20 cellular contexts compared by ENCODE assay signal in the genomic region with DNA sequence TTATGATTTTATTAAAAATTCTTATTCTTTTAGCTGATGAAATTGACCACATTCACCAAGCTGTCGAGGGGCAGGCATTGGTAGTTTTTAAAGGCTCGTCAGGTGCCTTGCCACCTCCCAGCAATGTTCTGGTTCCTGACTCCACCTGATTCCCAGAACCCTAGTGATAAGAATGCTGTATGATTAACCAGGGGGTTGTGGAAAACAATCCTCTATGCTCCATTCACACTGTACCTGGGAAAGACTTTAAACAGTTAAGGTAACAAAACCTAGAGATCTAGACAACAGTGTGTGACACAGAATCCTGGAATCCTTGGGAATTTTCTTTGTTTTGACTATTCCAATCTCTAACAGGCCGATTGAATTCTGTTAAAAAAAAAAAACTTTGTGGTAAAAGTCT.
DNase-seq lines count a peak whose midpoint lies in the region; ATAC-seq and TF ChIP-seq lines count a peak whose summit lies in the region.
"Had no signal": no experiment of that assay in that cellular context is flagged by ENCODE, and none has a peak within 500 bp of the region (broad histone marks: within the 10 kb centered on the region; RNA-seq: fewer than 3 reads in every experiment).

No MANE protein-coding gene starts in this region.

- H3K36me3 ChIP-seq in DND-41 (ENCODE audit: insufficient read depth, low read length): no peaks in the 10 kb centered on the region
- H3K36me3 ChIP-seq in uterus: no peaks in the 10 kb centered on the region

- peaks cover 30% of the 10 kb centered on the region for H3K4me1 Mint-ChIP-seq in progenitor cell of endocrine pancreas (ENCODE audit: low read depth)
- peaks cover 22% of the 10 kb centered on the region for H3K4me1 Mint-ChIP-seq in activated CD4-positive, alpha-beta T cell treated with anti-CD3 and anti-CD28 coated beads for 36 hours
- H3K4me1 Mint-ChIP-seq: IgD-negative memory B cell had no signal

- POLR2A ChIA-PET in activated CD4-positive, alpha-beta T cell treated with anti-CD3 and anti-CD28 coated beads for 36 hours (lab: Charles Lee): no interaction called here

- no peak overlapping the region for H2AFZ ChIP-seq in DND-41 (ENCODE audit: low read depth, low read length)

- intact Hi-C loops in activated CD4-positive, alpha-beta T cell treated with anti-CD3 and anti-CD28 coated beads for 36 hours (cut with DNase I, micrococcal nuclease): loop anchor here in 1 of 2 experiments (5.0 kb wide), 1 partner anchor 447 kb away; the partner anchor contains the start of gene PERP
- intact Hi-C loops in uterus (cut with DNase I; ENCODE audit: low total_unique reads): no loop called here

- peak overlapping the region; percentile 88 for H3K27ac Mint-ChIP-seq in progenitor cell of endocrine pancreas
- no peak overlapping the region for H3K27ac Mint-ChIP-seq in activated CD4-positive, alpha-beta T cell treated with anti-CD3 and anti-CD28 coated beads for 36 hours
- H3K27ac Mint-ChIP-seq: HFFc6, IgD-negative memory B cell had no signal

- no peak for DNase-seq in DND-41
- DNase-seq in SW480 (ENCODE audit: low spot score): peak; percentile 3
- DNase-seq in kidney glomerular epithelial cell (lab: John Stamatoyannopoulos, UW): peak; percentile 52
- no peak for DNase-seq in progenitor cell of endocrine pancreas (ENCODE audit: low spot score, unreplicated experiment)
- no peak for DNase-seq in stimulated activated CD4-positive, alpha-beta T cell treated with anti-CD3 and anti-CD28 coated beads, Interleukin-4, amount 100 ng/mL, for 4 hours
- no peak for DNase-seq in NCI-H2107 treated with DMSO at 0.1 percent for 48 hours (lab: John Stamatoyannopoulos, UW; ENCODE audit: unreplicated experiment)
- DNase-seq in activated CD4-positive, alpha-beta T cell treated with anti-CD3 and anti-CD28 coated beads for 36 hours: no peak
- no peak for DNase-seq in uterus
- DNase-seq: DMS153, EL, HFFc6, MV-4-11, NCI-H1417, NCI-H187 treated with DMSO at 0.1 percent for 48 hours, NCI-H2171, NCI-H774 had no signal

- H3K27me3 Mint-ChIP-seq in progenitor cell of endocrine pancreas: no peaks in the 10 kb centered on the region
- H3K27me3 Mint-ChIP-seq in activated CD4-positive, alpha-beta T cell treated with anti-CD3 and anti-CD28 coated beads for 36 hours: peaks cover 9% of the 10 kb centered on the region
- H3K27me3 Mint-ChIP-seq: IgD-negative memory B cell had no signal

- ATAC-seq in DND-41 (ENCODE audit: insufficient read depth, low read depth): no peak
- no peak for ATAC-seq in activated CD4-positive, alpha-beta T cell treated with anti-CD3 and anti-CD28 coated beads for 36 hours
- ATAC-seq: Panc1, Right ventricle myocardium inferior had no signal

- H3K36me3 Mint-ChIP-seq in progenitor cell of endocrine pancreas (ENCODE audit: insufficient read depth): peaks cover 6% of the 10 kb centered on the region
- no peaks in the 10 kb centered on the region for H3K36me3 Mint-ChIP-seq in activated CD4-positive, alpha-beta T cell treated with anti-CD3 and anti-CD28 coated beads for 36 hours (ENCODE audit: low read depth)

- H3K79me2 ChIP-seq in DND-41 (ENCODE audit: insufficient read depth, low read length): no peaks in the 10 kb centered on the region

- H3K27ac ChIP-seq in DND-41 (ENCODE audit: low read length) (peak overlapping the region; percentile 60; the same call in 1 of the 2 replicates), uterus (no peak overlapping the region)
- H3K27ac ChIP-seq: C4-2B had no signal

- TF ChIP-seq POLR2A in uterus (IDR thresholded peaks at IDR 0.05): no peak

- no peaks in the 10 kb centered on the region for H3K9me3 ChIP-seq in DND-41 (ENCODE audit: insufficient read depth, low read length, severe bottlenecking)
- peaks cover 0 to 6% of the 10 kb centered on the region in 2 donors for H3K9me3 ChIP-seq in uterus

- H3K27me3 ChIP-seq in DND-41 (ENCODE audit: insufficient read depth, low read length, poor library complexity) (no peaks in the 10 kb centered on the region), uterus (no peaks in the 10 kb centered on the region)

- H3K4me3 ChIP-seq in DND-41 (ENCODE audit: low read depth in 1 of 2, low read length in 2 of 2): no peak overlapping the region
- no peak overlapping the region for H3K4me3 ChIP-seq in uterus

- no peak for TF ChIP-seq CTCF in DND-41 (IDR thresholded peaks at IDR 0.05; ENCODE audit: borderline replicate concordance, extremely low read depth, low read length, poor library complexity, severe bottlenecking)
- no peak for TF ChIP-seq CTCF in progenitor cell of endocrine pancreas (IDR thresholded peaks at IDR 0.05; ENCODE audit: unreplicated experiment)
- TF ChIP-seq CTCF in uterus (IDR thresholded peaks at IDR 0.05): no peak

- H3K9ac ChIP-seq in DND-41 (ENCODE audit: low read depth, low read length): no peak overlapping the region

- peaks cover 19% of the 10 kb centered on the region for H3K9me3 Mint-ChIP-seq in progenitor cell of endocrine pancreas (ENCODE audit: low read depth)
- H3K9me3 Mint-ChIP-seq in activated CD4-positive, alpha-beta T cell treated with anti-CD3 and anti-CD28 coated beads for 36 hours (ENCODE audit: low read depth): peaks cover 7% of the 10 kb centered on the region

- peaks cover 63% of the 10 kb centered on the region for H3K4me1 ChIP-seq in DND-41 (ENCODE audit: insufficient read depth, low read length)
- H3K4me1 ChIP-seq in uterus: no peaks in the 10 kb centered on the region

- H4K20me1 ChIP-seq in DND-41 (ENCODE audit: insufficient read depth, low read length): no peaks in the 10 kb centered on the region

- H3K4me3 Mint-ChIP-seq in progenitor cell of endocrine pancreas (ENCODE audit: low read depth): peak overlapping the region; percentile 20
- no peak overlapping the region for H3K4me3 Mint-ChIP-seq in activated CD4-positive, alpha-beta T cell treated with anti-CD3 and anti-CD28 coated beads for 36 hours
- H3K4me3 Mint-ChIP-seq: HFFc6, IgD-negative memory B cell had no signal

- CTCF ChIA-PET in activated CD4-positive, alpha-beta T cell treated with anti-CD3 and anti-CD28 coated beads for 36 hours (lab: Charles Lee): interaction anchor here (0.8 to 1.4 kb wide), 5 partner anchors 65 to 315 kb away, joined by 3 to 4 read pairs (median 3); no protein-coding TSS in a partner anchor

- no peak overlapping the region for H3K4me2 ChIP-seq in DND-41 (ENCODE audit: insufficient read depth, low read length)

Comparison
In these comparisons a context has a peak if more than half of its experiments do, and no peak if none do; other contexts are left out.
1. DNase-seq: peak in SW480 (single experiment) and kidney glomerular epithelial cell (single experiment); none in DND-41 (single experiment), progenitor cell of endocrine pancreas (single experiment), stimulated activated CD4-positive, alpha-beta T cell treated with anti-CD3 and anti-CD28 coated beads, Interleukin-4, amount 100 ng/mL, for 4 hours (0 of 2), NCI-H2107 treated with DMSO at 0.1 percent for 48 hours (single experiment), activated CD4-positive, alpha-beta T cell treated with anti-CD3 and anti-CD28 coated beads for 36 hours (single experiment) and uterus (0 of 2).